Comparison of ENCODE assay signal across 10 cellular contexts in the genomic region with DNA sequence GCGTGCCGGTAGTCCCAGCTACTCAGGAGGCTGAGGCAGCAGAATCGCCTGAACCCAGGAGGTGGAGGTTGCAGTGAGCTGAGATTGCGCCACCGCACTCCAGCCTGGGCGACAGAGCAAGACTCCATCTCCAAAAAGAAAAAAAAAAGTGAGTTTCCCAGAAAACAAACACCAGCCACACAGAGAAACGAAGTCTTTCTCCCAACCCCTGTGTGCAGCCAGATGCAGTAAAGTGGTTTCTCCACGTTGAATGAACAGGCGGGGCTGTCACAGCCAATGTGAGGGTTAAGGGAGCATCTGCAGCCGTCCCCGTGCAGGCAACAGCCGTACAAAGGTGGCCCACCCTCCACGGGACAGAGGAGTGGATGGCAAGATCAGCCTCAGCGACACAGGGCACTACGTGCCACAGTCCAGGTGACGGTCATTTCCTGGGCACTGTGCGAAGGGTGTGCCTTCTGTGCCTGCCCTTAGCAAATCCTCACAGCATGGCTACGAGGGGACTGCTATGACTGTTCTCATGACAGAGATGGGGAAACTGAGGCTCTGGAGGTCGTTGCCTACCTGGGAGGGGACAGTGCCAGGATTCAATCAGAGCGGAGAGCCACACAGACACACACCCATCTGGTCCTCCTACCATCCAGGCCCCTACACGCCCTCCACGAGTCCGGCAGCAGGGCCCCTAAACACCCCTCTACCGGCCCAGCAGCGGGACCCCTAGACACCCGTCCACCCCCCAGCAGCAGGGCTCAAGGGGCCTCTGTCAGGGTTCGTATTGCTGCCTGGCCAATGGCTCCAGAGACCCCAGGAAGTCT. TPM values are rescaled to one million over a fixed set of nuclear protein-coding genes. Genes with fewer than 3 reads are reported as not detected.
DNase-seq lines count a peak whose midpoint lies in the region; ATAC-seq and TF ChIP-seq lines count a peak whose summit lies in the region.
"Had no signal": no experiment of that assay in that cellular context is flagged by ENCODE, and none has a peak within 500 bp of the region (broad histone marks: within the 10 kb centered on the region; RNA-seq: fewer than 3 reads in every experiment).

No MANE protein-coding gene starts in this region.

- H3K4me1 ChIP-seq in right cardiac atrium (ENCODE audit: control insufficient read depth, insufficient read depth, low read length) (peaks cover 6% of the 10 kb centered on the region), mammary epithelial cell (ENCODE audit: insufficient read depth, low read length) (peaks cover 28% of the 10 kb centered on the region), mesodermal cell (ENCODE audit: control insufficient read depth, insufficient read depth, low read length, poor library complexity, severe bottlenecking) (peaks cover 23% of the 10 kb centered on the region), upper lobe of right lung (peaks cover 26% of the 10 kb centered on the region), tibial artery (peaks cover 7 to 36% (median 28%) of the 10 kb centered on the region in 4 donors)

- dilution Hi-C loops in mammary epithelial cell (cut with HindIII; ENCODE audit: low sequenced_read_pairs): loop anchor here (5.0 kb wide), 1 partner anchor 197 kb away; no protein-coding TSS in a partner anchor

- BruUV-seq in mammary epithelial cell (replicated peaks; lab: Mats Ljungman, UMichigan): no TSS peak

- WGBS in right cardiac atrium: 80% methylated on average over 27 of the region's 27 CpGs
- 88% methylated on average over 22 of the region's 27 CpGs for WGBS in mammary epithelial cell (ENCODE audit: low coverage, missing lambda C conversion rate)
- WGBS in mesodermal cell (ENCODE audit: insufficient coverage in 2 of 2), 2 experiments: 90 to 92% methylated on average over 14 to 20 of the region's 27 CpGs

- peaks cover 2% of the 10 kb centered on the region for H3K36me3 ChIP-seq in mammary epithelial cell (ENCODE audit: insufficient read depth, low read length)
- H3K36me3 ChIP-seq in mesodermal cell (ENCODE audit: control insufficient read depth, insufficient read depth, low read length): peaks cover 4% of the 10 kb centered on the region
- no peaks in the 10 kb centered on the region for H3K36me3 ChIP-seq in upper lobe of right lung
- H3K36me3 ChIP-seq in tibial artery: no peaks in the 10 kb centered on the region

- DNase-seq in right cardiac atrium (peak in 2 of 3 donors; percentile 27 to 35), cardiac septum (ENCODE audit: low spot score) (no peak), mammary epithelial cell (no peak), upper lobe of right lung (peak; percentile 58), tibial artery (no peak), NCI-H1930 (lab: John Stamatoyannopoulos, UW) (no peak)
- DNase-seq: activated T-cell treated with anti-CD3 and anti-CD28 coated beads, Interleukin-2, amount 50 U/mL, for 1 hour; stimulated activated naive CD4-positive, alpha-beta T cell treated with Interleukin-2 at 50 U/mL for 16 hours had no signal

- H3K79me2 ChIP-seq in mammary epithelial cell (ENCODE audit: insufficient read depth, low read length): peaks cover 77% of the 10 kb centered on the region

- H3K27ac ChIP-seq in right cardiac atrium (ENCODE audit: low read length): no peak overlapping the region
- H3K27ac ChIP-seq in mammary epithelial cell (ENCODE audit: insufficient read depth, low read depth, low read length): no peak overlapping the region
- H3K27ac ChIP-seq in mesodermal cell (ENCODE audit: low read depth, low read length, severe bottlenecking): no peak overlapping the region
- peak overlapping the region; percentile 58 for H3K27ac ChIP-seq in upper lobe of right lung
- no peak overlapping the region for H3K27ac ChIP-seq in tibial artery

- CTCF ChIA-PET in mammary epithelial cell (lab: Charles Lee; ENCODE audit: low non-redundant PET): interaction anchor here (0.7 kb wide), 1 partner anchor 45 kb away, joined by 6 read pairs; no protein-coding TSS in a partner anchor

- ATAC-seq in right cardiac atrium: no peak
- ATAC-seq in upper lobe of right lung: no peak
- ATAC-seq in HG03460 (IDR thresholded peaks at IDR 0.05; ENCODE audit: unreplicated experiment): no peak

- H3K27me3 ChIP-seq in right cardiac atrium (ENCODE audit: control insufficient read depth, insufficient read depth) (no peaks in the 10 kb centered on the region), mammary epithelial cell (ENCODE audit: insufficient read depth, low read length) (no peaks in the 10 kb centered on the region), upper lobe of right lung (no peaks in the 10 kb centered on the region), tibial artery (no peaks in the 10 kb centered on the region)

- H3K9me3 ChIP-seq in right cardiac atrium (ENCODE audit: control insufficient read depth, low read length) (no peaks in the 10 kb centered on the region), mammary epithelial cell (replicated peaks; ENCODE audit: insufficient read depth, low read length) (no peaks in the 10 kb centered on the region), mesodermal cell (ENCODE audit: control insufficient read depth, low read length) (no peaks in the 10 kb centered on the region), upper lobe of right lung (no peaks in the 10 kb centered on the region), tibial artery (no peaks in the 10 kb centered on the region)

- intact Hi-C loops in right cardiac atrium (cut with DNase I): loop anchor here in 1 of 4 donors (2.0 kb wide), 1 partner anchor 41 kb away; no protein-coding TSS in a partner anchor
- intact Hi-C loops in cardiac septum (cut with DNase I): loop anchor here (5.0 kb wide), 1 partner anchor 72 kb away; no protein-coding TSS in a partner anchor
- intact Hi-C loops in mammary epithelial cell (cut with micrococcal nuclease): no loop called here
- intact Hi-C loops in upper lobe of right lung (cut with DNase I): no loop called here
- intact Hi-C loops in tibial artery (cut with DNase I; ENCODE audit: low total_unique reads): no loop called here

- in situ Hi-C loops in mammary epithelial cell (cut with MboI; ENCODE audit: low sequenced_read_pairs in 2 of 2): loop anchor here (5.0 to 10.0 kb wide), 3 partner anchors 105 to 202 kb away; no protein-coding TSS in a partner anchor

- H4K20me1 ChIP-seq in mammary epithelial cell (ENCODE audit: insufficient read depth, low read length): peaks cover 4% of the 10 kb centered on the region

- H3K4me3 ChIP-seq in right cardiac atrium (ENCODE audit: low read length) (no peak overlapping the region), mammary epithelial cell (replicated peaks in 1 of 3; ENCODE audit: insufficient read depth in 1 of 3, low read depth in 2 of 3, low read length in 3 of 3) (peak overlapping the region; percentile 89 to 92 (median 91)), mesodermal cell (ENCODE audit: extremely low read depth, insufficient read depth, low read length, poor library complexity, severe bottlenecking) (peak overlapping the region; percentile 67), upper lobe of right lung (peak overlapping the region; percentile 77), tibial artery (no peak overlapping the region)

- H3K9ac ChIP-seq in mammary epithelial cell (ENCODE audit: insufficient read depth, low read length): no peak overlapping the region

- H2AFZ ChIP-seq in mammary epithelial cell (ENCODE audit: low read depth, low read length): no peak overlapping the region

- peak overlapping the region; percentile 100 for H3K4me2 ChIP-seq in mammary epithelial cell (ENCODE audit: insufficient read depth, low read depth, low read length)

- no peak for TF ChIP-seq CTCF in mammary epithelial cell (conservative IDR thresholded peaks at IDR 0.05 in 1 of 2, IDR thresholded peaks at IDR 0.05 in 1 of 2; ENCODE audit: extremely low read depth in 1 of 2, insufficient read depth in 1 of 2, low read depth in 1 of 2, low read length in 2 of 2)
- no peak for TF ChIP-seq CTCF in upper lobe of right lung (IDR thresholded peaks at IDR 0.05)
- TF ChIP-seq CTCF in tibial artery (IDR thresholded peaks at IDR 0.05): no peak

RNA-seq across cellular contexts. Expression of gene VAV2, which starts 2.4 kb away (rescaled TPM):
- 10 to 100 TPM in 1 of 4 donors, 1 to 10 TPM in 3; 6.3 to 11.4 (median 8.2) TPM for total RNA-seq in right cardiac atrium
- polyA plus RNA-seq in right cardiac atrium: 4.7 TPM
- 8.1 TPM for total RNA-seq in cardiac septum
- total RNA-seq in mammary epithelial cell: 10 to 100 TPM; 32.5 to 60.1 TPM
- 29.9 TPM for polyA plus RNA-seq in mammary epithelial cell
- 65.1 TPM for polyA minus RNA-seq in mammary epithelial cell
- 24.3 TPM for polyA plus RNA-seq in mesodermal cell (2013, experiment 1 of 2)
- 20.0 TPM for polyA plus RNA-seq in mesodermal cell (2013, experiment 2 of 2)
- total RNA-seq in upper lobe of right lung: 34.6 TPM

RNA-seq across cellular contexts. Expression of gene BRD3OS, which starts 35.5 kb away (rescaled TPM):
- total RNA-seq in right cardiac atrium (10 to 100 TPM in 3 of 4 donors, 1 to 10 TPM in 1; 9.2 to 12.1 (median 11.2) TPM), cardiac septum (9.0 TPM), mammary epithelial cell (10 to 100 TPM; 18.6 to 26.7 TPM), upper lobe of right lung (10.7 TPM)
- polyA plus RNA-seq in right cardiac atrium (4.7 TPM), mammary epithelial cell (15.2 TPM)
- polyA minus RNA-seq in mammary epithelial cell: 4.5 TPM
- polyA plus RNA-seq in mesodermal cell (2013, experiment 1 of 2): 18.5 TPM
- 18.4 TPM for polyA plus RNA-seq in mesodermal cell (2013, experiment 2 of 2)

Comparison
In these comparisons a context has a peak if more than half of its experiments do, and no peak if none do; other contexts are left out.
1. DNase-seq: peak in right cardiac atrium (2 of 3) and upper lobe of right lung (single experiment); none in cardiac septum (single experiment), mammary epithelial cell (single experiment), tibial artery (0 of 2) and NCI-H1930 (0 of 2).
2. H3K4me3 ChIP-seq: peak in mammary epithelial cell (3 of 3), mesodermal cell (single experiment) and upper lobe of right lung (single experiment); none in right cardiac atrium (single experiment) and tibial artery (0 of 2).